ENCODE assay signal across 8 cellular contexts in the genomic region with DNA sequence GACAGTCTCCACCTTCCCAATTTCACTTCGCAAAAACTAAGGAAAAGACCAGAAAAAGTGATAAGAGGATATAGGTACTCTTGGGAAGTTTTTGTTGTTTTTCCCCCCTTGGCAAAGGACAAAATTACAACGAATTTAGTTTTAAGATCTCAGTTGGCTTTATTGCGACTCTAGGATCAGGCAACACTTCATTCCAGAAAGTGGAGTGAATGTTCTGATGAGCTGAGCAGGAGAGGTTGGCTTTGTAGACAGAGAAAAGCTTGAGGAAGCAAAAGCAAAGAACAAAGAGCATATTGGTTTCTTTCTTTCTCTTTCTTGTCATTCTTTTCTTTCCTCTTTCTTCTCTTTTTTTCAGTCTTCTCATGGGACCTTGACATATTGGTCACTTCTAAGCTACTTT. TPM values are rescaled to one million over a fixed set of nuclear protein-coding genes. Genes with fewer than 3 reads are reported as not detected.
DNase-seq lines count a peak whose midpoint lies in the region; ATAC-seq and TF ChIP-seq lines count a peak whose summit lies in the region.

No MANE protein-coding gene starts in this region.

- peaks cover 14% of the 10 kb centered on the region for H3K36me3 ChIP-seq in brain microvascular endothelial cell (replicated peaks)

- TF ChIP-seq CTCF in 22Rv1 (IDR thresholded peaks at IDR 0.05), result no peak
- TF ChIP-seq CTCF in HL-60 (IDR thresholded peaks at IDR 0.05; ENCODE audit: insufficient read depth, low read length), result no peak
- no peak for TF ChIP-seq CTCF in brain microvascular endothelial cell (IDR thresholded peaks at IDR 0.05; ENCODE audit: low read depth, low read length, missing control alignments)

- peak overlapping the region; percentile 46; the same call in 1 of the 2 replicates for H3K27ac ChIP-seq in 22Rv1
- H3K27ac ChIP-seq in HL-60 (replicated peaks), result peak overlapping the region; percentile 15; the same call in 1 of the 2 replicates
- H3K27ac ChIP-seq in brain microvascular endothelial cell, result no peak overlapping the region

- no peaks in the 10 kb centered on the region for H3K27me3 ChIP-seq in HL-60 (ENCODE audit: insufficient read depth, poor library complexity, severe bottlenecking)
- no peaks in the 10 kb centered on the region for H3K27me3 ChIP-seq in brain microvascular endothelial cell (replicated peaks)
- H3K27me3 ChIP-seq in mononuclear cell (ENCODE audit: insufficient read depth, low read length), result no peaks in the 10 kb centered on the region

- peaks cover 27% of the 10 kb centered on the region for H3K4me1 ChIP-seq in mononuclear cell (ENCODE audit: insufficient read depth, low read length)

- ATAC-seq in HG02798 (IDR thresholded peaks at IDR 0.05; ENCODE audit: poor library complexity, unreplicated experiment) (no peak), HG03521 (IDR thresholded peaks at IDR 0.05; ENCODE audit: unreplicated experiment) (no peak), HG03139 (IDR thresholded peaks at IDR 0.05; ENCODE audit: unreplicated experiment) (no peak)

- in situ Hi-C loops in brain microvascular endothelial cell (cut with HindIII; ENCODE audit: low pct_ligation_motif_present, low sequenced_read_pairs), result no loop called here

- H3K4me3 ChIP-seq in HL-60 (replicated peaks; ENCODE audit: insufficient read depth, low read length), result peak overlapping the region; percentile 25
- peak overlapping the region; percentile 82 for H3K4me3 ChIP-seq in brain microvascular endothelial cell (ENCODE audit: low read depth, low read length)
- peak overlapping the region; percentile 70 for H3K4me3 ChIP-seq in mononuclear cell (ENCODE audit: low read length)

- H3K9me3 ChIP-seq in mononuclear cell (ENCODE audit: low read depth, low read length), result no peaks in the 10 kb centered on the region

- DNase-seq in HL-60 (ENCODE audit: low read depth in 1 of 2, low spot score in 1 of 2) (no peak), brain microvascular endothelial cell (no peak), SW 1271 (lab: John Stamatoyannopoulos, UW) (no peak)

RNA-seq across cellular contexts. Expression of a gene that starts 0.6 kb away (rescaled TPM):
- 10.8 TPM for total RNA-seq in mononuclear cell

RNA-seq across cellular contexts. Expression of a gene that starts 30.8 kb away (rescaled TPM):
- 141 TPM for total RNA-seq in mononuclear cell

Comparison
In these comparisons a context has a peak if more than half of its experiments do, and no peak if none do; other contexts are left out.
1. H3K4me3 ChIP-seq: peak in every context shown above with its lines; median percentile 82 in brain microvascular endothelial cell; 70 in mononuclear cell; 25 in HL-60.